8 cellular contexts compared by ENCODE assay signal in genomic region chr17:68456529-68457167, GRCh38. TPM values are rescaled to one million over a fixed set of nuclear protein-coding genes. Genes with fewer than 3 reads are reported as not detected.
DNase-seq lines count a peak whose midpoint lies in the region; ATAC-seq and TF ChIP-seq lines count a peak whose summit lies in the region.

No MANE protein-coding gene starts in this region.

- peak overlapping the region; percentile 91 for H3K4me3 Mint-ChIP-seq in GM23338
- peak overlapping the region; percentile 89 to 91 for H3K4me3 Mint-ChIP-seq in stimulated activated naive B cell treated with anti-CD40 and anti-IgM and Interleukin-4, amounts not matched to agents 10 μg/mL and 1 μg/mL and 100 μg/mL, for 72 hours

- H3K36me3 ChIP-seq in GM23338 (ENCODE audit: insufficient read depth): peaks cover 4% of the 10 kb centered on the region; the same call in 1 of the 2 replicates

- H3K36me3 Mint-ChIP-seq in GM23338 (ENCODE audit: low read depth): no peaks in the 10 kb centered on the region
- peaks cover 0 to 4% of the 10 kb centered on the region in 2 donors for H3K36me3 Mint-ChIP-seq in stimulated activated naive B cell treated with anti-CD40 and anti-IgM and Interleukin-4, amounts not matched to agents 10 μg/mL and 1 μg/mL and 100 μg/mL, for 72 hours

- no peaks in the 10 kb centered on the region; the same call in 2 of the 3 replicates for H3K9me3 Mint-ChIP-seq in GM23338
- no peaks in the 10 kb centered on the region for H3K9me3 Mint-ChIP-seq in stimulated activated naive B cell treated with anti-CD40 and anti-IgM and Interleukin-4, amounts not matched to agents 10 μg/mL and 1 μg/mL and 100 μg/mL, for 72 hours

- H3K4me3 ChIP-seq in GM23338: peak overlapping the region; percentile 76

- peaks cover 4% of the 10 kb centered on the region; the same call in 1 of the 2 replicates for H3F3A ChIP-seq in GM23338 (replicated peaks; ENCODE audit: low read depth)

- peaks cover 49% of the 10 kb centered on the region for H3K4me1 Mint-ChIP-seq in GM23338
- H3K4me1 Mint-ChIP-seq in stimulated activated naive B cell treated with anti-CD40 and anti-IgM and Interleukin-4, amounts not matched to agents 10 μg/mL and 1 μg/mL and 100 μg/mL, for 72 hours: peaks cover 17 to 24% of the 10 kb centered on the region in 2 donors

- peaks cover 7% of the 10 kb centered on the region; the same call in 1 of the 2 replicates for H3K27me3 ChIP-seq in GM23338 (ENCODE audit: insufficient read depth)

- peaks cover 43% of the 10 kb centered on the region for H3K4me1 ChIP-seq in GM23338 (ENCODE audit: insufficient read depth)

- no peaks in the 10 kb centered on the region for H4K20me1 ChIP-seq in GM23338 (replicated peaks; ENCODE audit: insufficient read depth)

- peak; percentile 83 for DNase-seq in AG08395 (ENCODE audit: low spot score)
- peak; percentile 93 for DNase-seq in GM23338 (ENCODE audit: low spot score)
- peak; percentile 18 to 21 for DNase-seq in SHP77 (lab: John Stamatoyannopoulos, UW)
- DNase-seq in dermis blood vessel endothelial cell: peak; percentile 87
- peak; percentile 89 for DNase-seq in left kidney (ENCODE audit: low read depth, low spot score)
- no peak for DNase-seq in stimulated activated naive B cell treated with anti-CD40 and anti-IgM and Interleukin-4, amounts not matched to agents 10 μg/mL and 1 μg/mL and 100 μg/mL, for 72 hours

- H3K27ac ChIP-seq in GM23338 (ENCODE audit: low read depth): 0 out of 2 replicates have a peak overlapping the region, but pooled peaks have one; percentile 53

- ATAC-seq in GM23338 (peak; percentile 84), HG02610 (IDR thresholded peaks at IDR 0.05; ENCODE audit: unreplicated experiment) (no peak), GM18511 (IDR thresholded peaks at IDR 0.05; ENCODE audit: unreplicated experiment) (no peak)
- no peak for ATAC-seq in stimulated activated naive B cell treated with anti-CD40 and anti-IgM and Interleukin-4, amounts not matched to agents 10 μg/mL and 1 μg/mL and 100 μg/mL, for 72 hours (replicated peaks)

- H3K27me3 Mint-ChIP-seq in GM23338 (ENCODE audit: insufficient read depth, low read depth, poor library complexity): peaks cover 8% of the 10 kb centered on the region
- no peaks in the 10 kb centered on the region for H3K27me3 Mint-ChIP-seq in stimulated activated naive B cell treated with anti-CD40 and anti-IgM and Interleukin-4, amounts not matched to agents 10 μg/mL and 1 μg/mL and 100 μg/mL, for 72 hours

- H3K4me2 ChIP-seq in GM23338: peak overlapping the region; percentile 91

- TF ChIP-seq CTCF in GM23338 (conservative IDR thresholded peaks at IDR 0.05; ENCODE audit: low read depth in 2 of 2): no peak

- no peaks in the 10 kb centered on the region for H3K79me2 ChIP-seq in GM23338 (replicated peaks; ENCODE audit: insufficient read depth)

- peak overlapping the region; percentile 85 for H3K27ac Mint-ChIP-seq in GM23338
- peak overlapping the region; percentile 79 for H3K27ac Mint-ChIP-seq in stimulated activated naive B cell treated with anti-CD40 and anti-IgM and Interleukin-4, amounts not matched to agents 10 μg/mL and 1 μg/mL and 100 μg/mL, for 72 hours

- 0 out of 2 replicates have a peak overlapping the region, but pooled peaks have one; percentile 12 for H2AFZ ChIP-seq in GM23338

- no peaks in the 10 kb centered on the region for H3K9me2 ChIP-seq in GM23338 (ENCODE audit: insufficient read depth)

TF ChIP-seq in GM23338, 12 proteins besides CTCF, POLR2A, EP300 and RAD21:
- TF ChIP-seq EZH2phosphoT487 (IDR thresholded peaks at IDR 0.05; ENCODE audit: unreplicated experiment): no peak
- peak; percentile 52; the same call in 1 of the 2 replicates for TF ChIP-seq POLR2AphosphoS5 (IDR thresholded peaks at IDR 0.05; ENCODE audit: low read depth)

RNA-seq across cellular contexts. Expression of gene WIPI1, which starts 0.6 kb away (rescaled TPM):
- total RNA-seq in GM23338 (2014; rRNA removed; shearing (Covaris generic)): 29.3 and 30.1 TPM in 2 replicates
- polyA plus RNA-seq in GM23338 (2016; fragmentation: Nextera tagmentation; extraction: Ambion mirVana): 21.8 and 24.1 TPM in 2 replicates
- total RNA-seq in dermis blood vessel endothelial cell: 60.2 and 65.5 TPM in 2 replicates

RNA-seq across cellular contexts. Expression of gene PRKAR1A, which starts 55.6 kb away (rescaled TPM):
- 100 and 106 TPM in 2 replicates for total RNA-seq in GM23338 (2014; rRNA removed; shearing (Covaris generic))
- polyA plus RNA-seq in GM23338 (2016; fragmentation: Nextera tagmentation; extraction: Ambion mirVana): 67.0 and 90.1 TPM in 2 replicates
- total RNA-seq in dermis blood vessel endothelial cell: 403 and 572 TPM in 2 replicates
